ENCODE assay signal across 16 cellular contexts in genomic region chr3:64207289-64208086, GRCh38. TPM values are rescaled to one million over a fixed set of nuclear protein-coding genes. Genes with fewer than 3 reads are reported as not detected.
DNase-seq lines count a peak whose midpoint lies in the region; ATAC-seq and TF ChIP-seq lines count a peak whose summit lies in the region.
"Had no signal": no experiment of that assay in that cellular context is flagged by ENCODE, and none has a peak within 500 bp of the region (broad histone marks: within the 10 kb centered on the region; RNA-seq: fewer than 3 reads in every experiment).

No MANE protein-coding gene starts in this region.

- DNase-seq in AG10803 (ENCODE audit: low read depth) (peak; percentile 63), amniotic epithelial cell (ENCODE audit: low read depth) (peak; percentile 90), Right ventricle myocardium inferior (ENCODE audit: missing footprints) (no peak), osteoblast (ENCODE audit: insufficient read length, low spot score, missing footprints) (peak; percentile 25), superior temporal gyrus (ENCODE audit: extremely low spot score) (no peak), HCEC 1CT (no peak)
- DNase-seq in activated CD4-positive, alpha-beta T cell treated with anti-CD3 and anti-CD28 coated beads, Interleukin-2, amount 10 ng/mL, durations not matched to agents 24 days and 14 days = no peak
- DNase-seq: DMS153; effector CD4-positive, alpha-beta T cell; head of caudate nucleus; NCI-H1048; SW 1271; thyroid gland had no signal

- ATAC-seq in Right ventricle myocardium inferior (peak; percentile 88), GM18517 (IDR thresholded peaks at IDR 0.05; ENCODE audit: unreplicated experiment) (no peak)
- ATAC-seq: activated CD4-positive, CD25-positive, alpha-beta regulatory T cell treated with anti-CD3 and anti-CD28 coated beads, Interleukin-2, amount 50 U/mL, for 24 hours had no signal

- no peaks in the 10 kb centered on the region for H3K27me3 Mint-ChIP-seq in activated CD4-positive, alpha-beta T cell treated with anti-CD3 and anti-CD28 coated beads, Interleukin-2, amount 10 ng/mL, durations not matched to agents 24 days and 14 days

- no peaks in the 10 kb centered on the region for H3K36me3 ChIP-seq in osteoblast (ENCODE audit: insufficient read depth, low read length)
- H3K36me3 ChIP-seq: neutrophil, thyroid gland had no signal

- peaks cover 65% of the 10 kb centered on the region for H3K79me2 ChIP-seq in osteoblast (ENCODE audit: insufficient read depth, low read length)

- no peaks in the 10 kb centered on the region for H3K27me3 ChIP-seq in osteoblast (ENCODE audit: insufficient read depth, low read length)
- H3K27me3 ChIP-seq: thyroid gland had no signal

- H3K36me3 Mint-ChIP-seq in activated CD4-positive, alpha-beta T cell treated with anti-CD3 and anti-CD28 coated beads, Interleukin-2, amount 10 ng/mL, durations not matched to agents 24 days and 14 days (ENCODE audit: low read depth) = no peaks in the 10 kb centered on the region

- H2AFZ ChIP-seq in osteoblast (ENCODE audit: low read length) = no peak overlapping the region

- H3K27ac Mint-ChIP-seq in activated CD4-positive, alpha-beta T cell treated with anti-CD3 and anti-CD28 coated beads, Interleukin-2, amount 10 ng/mL, durations not matched to agents 24 days and 14 days = no peak overlapping the region

- no peak for TF ChIP-seq CTCF in AG10803 (conservative IDR thresholded peaks at IDR 0.05; ENCODE audit: low read length)
- TF ChIP-seq CTCF in osteoblast (IDR thresholded peaks at IDR 0.05; ENCODE audit: extremely low read depth, low read depth, low read length) = no peak

- no peak overlapping the region for H3K4me3 Mint-ChIP-seq in activated CD4-positive, alpha-beta T cell treated with anti-CD3 and anti-CD28 coated beads, Interleukin-2, amount 10 ng/mL, durations not matched to agents 24 days and 14 days

- H4K20me1 ChIP-seq in osteoblast (ENCODE audit: insufficient read depth, low read length) = peaks cover 32% of the 10 kb centered on the region

- no peaks in the 10 kb centered on the region for H3K9me3 Mint-ChIP-seq in activated CD4-positive, alpha-beta T cell treated with anti-CD3 and anti-CD28 coated beads, Interleukin-2, amount 10 ng/mL, durations not matched to agents 24 days and 14 days

- H3K4me3 ChIP-seq in AG10803 (ENCODE audit: low read length) (no peak overlapping the region), osteoblast (ENCODE audit: insufficient read depth, low read length) (no peak overlapping the region)
- H3K4me3 ChIP-seq: thyroid gland had no signal

- intact Hi-C loops in Right ventricle myocardium inferior (cut with DNase I) = no loop called here
- intact Hi-C loops in activated CD4-positive, alpha-beta T cell treated with anti-CD3 and anti-CD28 coated beads, Interleukin-2, amount 10 ng/mL, durations not matched to agents 24 days and 14 days (cut with micrococcal nuclease) = no loop called here

- H3K4me1 Mint-ChIP-seq in activated CD4-positive, alpha-beta T cell treated with anti-CD3 and anti-CD28 coated beads, Interleukin-2, amount 10 ng/mL, durations not matched to agents 24 days and 14 days = no peaks in the 10 kb centered on the region

- peak overlapping the region; percentile 24 for H3K27ac ChIP-seq in osteoblast (ENCODE audit: low read depth, low read length)
- H3K27ac ChIP-seq: neutrophil, thyroid gland had no signal

- no peaks in the 10 kb centered on the region for H3K9me3 ChIP-seq in osteoblast (ENCODE audit: low read depth, low read length)
- H3K9me3 ChIP-seq: neutrophil, thyroid gland had no signal

- H3K4me2 ChIP-seq in osteoblast (ENCODE audit: insufficient read depth, low read length) = no peak overlapping the region

- peaks cover 14% of the 10 kb centered on the region for H3K4me1 ChIP-seq in osteoblast (ENCODE audit: insufficient read depth, low read length)

RNA-seq across cellular contexts. Expression of gene PRICKLE2, which starts 17.8 kb away (rescaled TPM):
- total RNA-seq in Right ventricle myocardium inferior (7.7 TPM), osteoblast (18.8 and 25.0 TPM in 2 replicates)
- total RNA-seq in activated CD4-positive, alpha-beta T cell treated with anti-CD3 and anti-CD28 coated beads, Interleukin-2, amount 10 ng/mL, durations not matched to agents 24 days and 14 days = not detected in 2 replicates

Comparison
In these comparisons a context has a peak if more than half of its experiments do, and no peak if none do; other contexts are left out.
1. DNase-seq: peak in AG10803 (single experiment), amniotic epithelial cell (single experiment) and osteoblast (single experiment); none in Right ventricle myocardium inferior (single experiment), superior temporal gyrus (single experiment), activated CD4-positive, alpha-beta T cell treated with anti-CD3 and anti-CD28 coated beads, Interleukin-2, amount 10 ng/mL, durations not matched to agents 24 days and 14 days (single experiment) and HCEC 1CT (single experiment).